ENCODE assay signal across 20 cellular contexts in the genomic region with DNA sequence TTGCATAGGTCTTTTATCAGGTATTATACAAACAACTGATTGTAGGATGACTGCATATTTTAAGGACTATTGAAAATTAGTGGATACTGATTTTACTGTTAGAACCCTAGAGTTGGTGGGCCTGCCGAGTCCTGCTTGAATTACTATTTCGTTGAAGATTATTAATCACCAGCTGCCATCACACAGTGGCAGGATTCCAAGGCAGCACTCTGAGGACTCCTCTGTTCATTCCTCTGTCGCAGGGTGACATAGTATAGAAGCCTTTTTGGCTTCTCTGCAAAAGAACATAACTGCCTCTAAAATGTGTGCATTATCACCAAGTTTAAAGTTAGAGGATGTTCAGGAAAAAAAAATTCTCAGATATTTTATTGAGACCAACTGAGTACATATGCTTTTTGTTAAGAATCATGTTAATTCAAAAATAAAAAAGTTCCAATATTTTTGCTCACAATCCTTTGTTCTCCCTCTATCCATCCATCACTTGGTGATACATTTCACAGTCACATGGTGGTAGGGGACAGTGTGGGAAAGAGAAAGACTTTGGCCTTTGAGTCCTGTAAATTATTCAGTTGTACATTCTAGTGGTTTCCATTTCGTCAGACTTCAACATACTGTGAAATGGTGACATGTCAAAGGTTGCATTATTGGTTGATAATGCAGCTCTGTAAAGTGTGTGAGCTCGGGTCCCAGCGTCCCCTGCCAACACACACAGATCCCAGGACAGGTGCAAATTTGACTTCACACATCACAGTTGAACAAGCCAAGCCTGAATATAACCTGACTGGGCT.
DNase-seq lines count a peak whose midpoint lies in the region; ATAC-seq and TF ChIP-seq lines count a peak whose summit lies in the region.
"Had no signal": no experiment of that assay in that cellular context is flagged by ENCODE, and none has a peak within 500 bp of the region (broad histone marks: within the 10 kb centered on the region; RNA-seq: fewer than 3 reads in every experiment).

No MANE protein-coding gene starts in this region.

- intact Hi-C loops in MCF 10A (cut with micrococcal nuclease) (no loop called here), Right ventricle myocardium superior (cut with DNase I) (no loop called here), aorta (cut with DNase I) (no loop called here)

- H3K79me2 ChIP-seq in neural progenitor cell (ENCODE audit: low read depth), result no peaks in the 10 kb centered on the region

- no peak for TF ChIP-seq CTCF in BE2C (IDR thresholded peaks at IDR 0.05; ENCODE audit: low read depth, low read length)
- no peak for TF ChIP-seq CTCF in epithelial cell of esophagus (IDR thresholded peaks at IDR 0.05; ENCODE audit: insufficient read depth, low read depth, low read length, missing control alignments)
- no peak for TF ChIP-seq CTCF in neural progenitor cell (IDR thresholded peaks at IDR 0.05)
- TF ChIP-seq CTCF in MCF 10A (IDR thresholded peaks at IDR 0.05; ENCODE audit: unreplicated experiment), result no peak
- TF ChIP-seq CTCF in endothelial cell (IDR thresholded peaks at IDR 0.05; ENCODE audit: unreplicated experiment), result no peak

- peak overlapping the region; percentile 27 for H2AFZ ChIP-seq in neural progenitor cell (replicated peaks)
- H2AFZ ChIP-seq: GM23248 had no signal

- H3K9ac ChIP-seq in neural progenitor cell, result no peak overlapping the region
- H3K9ac ChIP-seq: GM23248 had no signal

- peak; percentile 46 for DNase-seq in BE2C
- DNase-seq in NCI-H446 treated with DMSO at 0.1 percent for 48 hours (lab: John Stamatoyannopoulos, UW), result peak; percentile 82
- peak; percentile 6 for DNase-seq in epithelial cell of esophagus (ENCODE audit: low read depth)
- no peak for DNase-seq in neural progenitor cell (ENCODE audit: low spot score)
- no peak for DNase-seq in MCF 10A (ENCODE audit: unreplicated experiment)
- no peak for DNase-seq in Right ventricle myocardium superior
- DNase-seq in endothelial cell (ENCODE audit: low spot score), result no peak
- no peak for DNase-seq in aorta
- DNase-seq: activated B cell treated with CpG ODN at 0.5 μM for 24 hours; activated CD4-positive, alpha-beta memory T cell treated with anti-CD3 and anti-CD28 coated beads, Interleukin-2, amount 10 ng/mL, durations not matched to agents 7 days and 5 days; activated naive CD4-positive, alpha-beta T cell; CD4-positive, CD25-positive, alpha-beta regulatory T cell; DMS153; GM23248; NCI-H1436; uterus had no signal

- 24 to 33% methylated on average over 6 of the region's 6 CpGs for WGBS in aorta, 2 donors

- CTCF ChIA-PET in MCF 10A (lab: Yijun Ruan, JAX), result interaction anchor here (1.5 kb wide), 1 partner anchor 16 kb away, joined by 4 read pairs; no protein-coding TSS in a partner anchor

- H4K20me1 ChIP-seq in neural progenitor cell (ENCODE audit: low read depth), result no peaks in the 10 kb centered on the region

- POLR2A ChIA-PET in MCF 10A (lab: Yijun Ruan, JAX), result no interaction called here

- H3K4me3 Mint-ChIP-seq in neural progenitor cell, result no peak overlapping the region
- H3K4me3 Mint-ChIP-seq in MCF 10A (ENCODE audit: unreplicated experiment), result no peak overlapping the region
- H3K4me3 Mint-ChIP-seq in endothelial cell (ENCODE audit: unreplicated experiment), result no peak overlapping the region
- H3K4me3 Mint-ChIP-seq: activated B cell treated with CpG ODN at 0.5 μM for 24 hours; activated CD4-positive, alpha-beta memory T cell treated with anti-CD3 and anti-CD28 coated beads, Interleukin-2, amount 10 ng/mL, durations not matched to agents 7 days and 5 days; CD4-positive, CD25-positive, alpha-beta regulatory T cell; central memory CD8-positive, alpha-beta T cell had no signal

- H3K27ac ChIP-seq in neural progenitor cell (no peak overlapping the region), aorta (ENCODE audit: low read depth in 1 of 2, low read length in 2 of 2) (no peak overlapping the region)
- H3K27ac ChIP-seq: GM23248, HL-60, SK-N-MC, uterus had no signal

- H3K4me1 ChIP-seq in BE2C (peaks cover 4% of the 10 kb centered on the region), neural progenitor cell (no peaks in the 10 kb centered on the region), aorta (ENCODE audit: control insufficient read depth in 1 of 2, insufficient read depth in 2 of 2, low read length in 2 of 2) (no peaks in the 10 kb centered on the region)
- H3K4me1 ChIP-seq: uterus had no signal

- no peaks in the 10 kb centered on the region for H3K4me1 Mint-ChIP-seq in neural progenitor cell
- H3K4me1 Mint-ChIP-seq in MCF 10A (ENCODE audit: insufficient read depth, unreplicated experiment), result peaks cover 6% of the 10 kb centered on the region
- no peaks in the 10 kb centered on the region for H3K4me1 Mint-ChIP-seq in endothelial cell (ENCODE audit: unreplicated experiment)
- H3K4me1 Mint-ChIP-seq: activated B cell treated with CpG ODN at 0.5 μM for 24 hours; activated CD4-positive, alpha-beta memory T cell treated with anti-CD3 and anti-CD28 coated beads, Interleukin-2, amount 10 ng/mL, durations not matched to agents 7 days and 5 days; CD4-positive, CD25-positive, alpha-beta regulatory T cell; central memory CD8-positive, alpha-beta T cell had no signal

- H3K9me3 Mint-ChIP-seq in neural progenitor cell, result no peaks in the 10 kb centered on the region
- H3K9me3 Mint-ChIP-seq in MCF 10A (ENCODE audit: unreplicated experiment), result no peaks in the 10 kb centered on the region
- H3K9me3 Mint-ChIP-seq in endothelial cell (ENCODE audit: unreplicated experiment), result no peaks in the 10 kb centered on the region
- H3K9me3 Mint-ChIP-seq: activated B cell treated with CpG ODN at 0.5 μM for 24 hours; activated CD4-positive, alpha-beta memory T cell treated with anti-CD3 and anti-CD28 coated beads, Interleukin-2, amount 10 ng/mL, durations not matched to agents 7 days and 5 days had no signal

- H3K4me2 ChIP-seq in neural progenitor cell, result no peak overlapping the region

- H3F3A ChIP-seq in neural progenitor cell (ENCODE audit: low read depth), result no peaks in the 10 kb centered on the region

- H3K27me3 ChIP-seq in BE2C (no peaks in the 10 kb centered on the region), neural progenitor cell (no peaks in the 10 kb centered on the region), aorta (ENCODE audit: control insufficient read depth in 1 of 2, insufficient read depth in 2 of 2, low read length in 1 of 2) (no peaks in the 10 kb centered on the region)
- H3K27me3 ChIP-seq: uterus had no signal

- ATAC-seq in Right ventricle myocardium superior (ENCODE audit: poor library complexity) (no peak), aorta (ENCODE audit: low FRiP score) (no peak)
- ATAC-seq: esophagus mucosa had no signal

- H3K36me3 ChIP-seq in BE2C, result no peaks in the 10 kb centered on the region
- H3K36me3 ChIP-seq in neural progenitor cell, result no peaks in the 10 kb centered on the region
- H3K36me3 ChIP-seq in aorta (ENCODE audit: control insufficient read depth in 1 of 2, insufficient read depth in 2 of 2, low read length in 1 of 2), result no peaks in the 10 kb centered on the region
- H3K36me3 ChIP-seq: uterus had no signal

- BruUV-seq in MCF 10A (replicated peaks; lab: Mats Ljungman, UMichigan), result no TSS peak

- H3K27ac Mint-ChIP-seq in neural progenitor cell (no peak overlapping the region), MCF 10A (ENCODE audit: low read depth, unreplicated experiment) (no peak overlapping the region), endothelial cell (ENCODE audit: unreplicated experiment) (no peak overlapping the region)
- H3K27ac Mint-ChIP-seq: activated B cell treated with CpG ODN at 0.5 μM for 24 hours; activated CD4-positive, alpha-beta memory T cell treated with anti-CD3 and anti-CD28 coated beads, Interleukin-2, amount 10 ng/mL, durations not matched to agents 7 days and 5 days; CD4-positive, CD25-positive, alpha-beta regulatory T cell had no signal

- H3K36me3 Mint-ChIP-seq in neural progenitor cell, result no peaks in the 10 kb centered on the region
- no peaks in the 10 kb centered on the region for H3K36me3 Mint-ChIP-seq in MCF 10A (ENCODE audit: insufficient read depth, unreplicated experiment)
- H3K36me3 Mint-ChIP-seq in endothelial cell (ENCODE audit: low read depth, unreplicated experiment), result no peaks in the 10 kb centered on the region
- H3K36me3 Mint-ChIP-seq: CD4-positive, CD25-positive, alpha-beta regulatory T cell had no signal

- H3K9me3 ChIP-seq in BE2C (no peaks in the 10 kb centered on the region), neural progenitor cell (ENCODE audit: low read depth) (no peaks in the 10 kb centered on the region), aorta (ENCODE audit: control insufficient read depth, low read length) (no peaks in the 10 kb centered on the region)
- H3K9me3 ChIP-seq: uterus had no signal

- H3K27me3 Mint-ChIP-seq in neural progenitor cell (ENCODE audit: insufficient read depth, low read depth) (no peaks in the 10 kb centered on the region), MCF 10A (ENCODE audit: insufficient read depth, unreplicated experiment) (no peaks in the 10 kb centered on the region), endothelial cell (ENCODE audit: unreplicated experiment) (peaks cover 1% of the 10 kb centered on the region)
- H3K27me3 Mint-ChIP-seq: activated B cell treated with CpG ODN at 0.5 μM for 24 hours; activated CD4-positive, alpha-beta memory T cell treated with anti-CD3 and anti-CD28 coated beads, Interleukin-2, amount 10 ng/mL, durations not matched to agents 7 days and 5 days; CD4-positive, CD25-positive, alpha-beta regulatory T cell; central memory CD8-positive, alpha-beta T cell had no signal

- H3K4me3 ChIP-seq in BE2C (ENCODE audit: low read depth, low read length) (no peak overlapping the region), epithelial cell of esophagus (ENCODE audit: low read length) (no peak overlapping the region), neural progenitor cell (no peak overlapping the region), aorta (ENCODE audit: low read length in 2 of 2) (no peak overlapping the region)
- H3K4me3 ChIP-seq: GM23248, SK-N-MC, uterus had no signal

Comparison
In these comparisons a context has a peak if more than half of its experiments do, and no peak if none do; other contexts are left out.
1. DNase-seq: peak in BE2C (single experiment), NCI-H446 treated with DMSO at 0.1 percent for 48 hours (single experiment) and epithelial cell of esophagus (single experiment); none in neural progenitor cell (single experiment), MCF 10A (single experiment), Right ventricle myocardium superior (single experiment), endothelial cell (single experiment) and aorta (0 of 2).